31 cellular contexts compared by ENCODE assay signal in genomic region chr13:25868483-25868882, GRCh38.
"Had no signal": no experiment of that assay in that cellular context is flagged by ENCODE, and none has a peak within 500 bp of the region (broad histone marks: within the 10 kb centered on the region; RNA-seq: fewer than 3 reads in every experiment).

No MANE protein-coding gene starts in this region.

- H3K4me1 Mint-ChIP-seq: activated B cell treated with CpG ODN at 0.5 μM for 24 hours had no signal

- H3K4me3 Mint-ChIP-seq: activated B cell treated with CpG ODN at 0.5 μM for 24 hours; activated CD8-positive, alpha-beta T cell treated with anti-CD3 and anti-CD28 coated beads for 36 hours; activated naive CD8-positive, alpha-beta T cell treated with anti-CD3 and anti-CD28 coated beads for 36 hours; activated T-cell treated with anti-CD3 and anti-CD28 coated beads, Interleukin-2, amount 50 U/mL, for 4 hours; activated T-helper 17 cell treated with anti-CD3 and anti-CD28 coated beads, Interleukin-2, amount 50 U/mL, for 72 hours; T-helper 1 cell treated with Interleukin-12 subunit alpha and Interleukin-12 subunit beta and Interleukin-4 antibody, amounts not matched to agents 30 μg/mL and 1 μg/mL, for 36 hours had no signal

- H3K4me1 ChIP-seq: SJCRH30 had no signal

- ATAC-seq: activated CD8-positive, alpha-beta T cell treated with anti-CD3 and anti-CD28 coated beads for 36 hours; activated T-cell treated with anti-CD3 and anti-CD28 coated beads, Interleukin-2, amount 50 U/mL, for 4 hours; activated T-helper 17 cell treated with anti-CD3 and anti-CD28 coated beads, Interleukin-2, amount 50 U/mL, for 72 hours; K562; Panc1 had no signal

- H3K36me3 ChIP-seq: brain microvascular endothelial cell, SJCRH30 had no signal

- H3K27me3 ChIP-seq: brain microvascular endothelial cell, SJCRH30 had no signal

- H3K27ac ChIP-seq: brain microvascular endothelial cell, SJCRH30, SK-N-MC, VCaP had no signal

- H3K4me3 ChIP-seq: K562, SJCRH30, SK-N-MC had no signal

- H3K27me3 Mint-ChIP-seq: activated naive CD8-positive, alpha-beta T cell treated with anti-CD3 and anti-CD28 coated beads for 36 hours had no signal

- H3K9me3 ChIP-seq: SJCRH30 had no signal

- H3K9me3 Mint-ChIP-seq: activated B cell treated with CpG ODN at 0.5 μM for 24 hours; activated CD8-positive, alpha-beta T cell treated with anti-CD3 and anti-CD28 coated beads for 36 hours; activated naive CD8-positive, alpha-beta T cell treated with anti-CD3 and anti-CD28 coated beads for 36 hours; activated T-cell treated with anti-CD3 and anti-CD28 coated beads, Interleukin-2, amount 50 U/mL, for 4 hours; T-helper 1 cell treated with Interleukin-12 subunit alpha and Interleukin-12 subunit beta and Interleukin-4 antibody, amounts not matched to agents 30 μg/mL and 1 μg/mL, for 36 hours had no signal

- DNase-seq: activated B cell treated with CpG ODN at 0.5 μM for 24 hours; activated CD4-positive, alpha-beta T cell treated with anti-CD3 and anti-CD28 coated beads for 4 hours; activated CD4-positive, CD25-positive, alpha-beta regulatory T cell treated with anti-CD3 and anti-CD28 coated beads, Interleukin-2, amount 50 U/mL, for 72 hours; activated CD8-positive, alpha-beta T cell treated with anti-CD3 and anti-CD28 coated beads for 36 hours; activated effector memory CD4-positive, alpha-beta T cell treated with anti-CD3 and anti-CD28 coated beads, Interleukin-2, amount 50 U/mL, for 16 hours; activated naive CD4-positive, alpha-beta T cell; activated naive CD4-positive, alpha-beta T cell treated with anti-CD3 and anti-CD28 coated beads, Interleukin-2, amount 50 U/mL, for 16 hours; activated naive CD8-positive, alpha-beta T cell treated with anti-CD3 and anti-CD28 coated beads for 36 hours; activated T-cell treated with anti-CD3 and anti-CD28 coated beads, Interleukin-2, amount 50 U/mL, for 4 hours; amniotic stem cell; aorta; brain microvascular endothelial cell; central memory CD4-positive, alpha-beta T cell; Karpas-422; NCI-H1105; NCI-H1417 treated with DMSO at 0.1 percent for 48 hours; NCI-H187 treated with DMSO at 0.1 percent for 48 hours; NCI-H2081 treated with DMSO at 0.1 percent for 48 hours; NCI-H226; NCI-H446 treated with DMSO at 0.1 percent for 48 hours; NCI-H524; NCI-H69; SHP77; SJCRH30; T-helper 9 cell had no signal

- H3K27ac Mint-ChIP-seq: activated B cell treated with CpG ODN at 0.5 μM for 24 hours; activated CD8-positive, alpha-beta T cell treated with anti-CD3 and anti-CD28 coated beads for 36 hours; activated naive CD8-positive, alpha-beta T cell treated with anti-CD3 and anti-CD28 coated beads for 36 hours; activated T-helper 17 cell treated with anti-CD3 and anti-CD28 coated beads, Interleukin-2, amount 50 U/mL, for 72 hours; T-helper 1 cell treated with Interleukin-12 subunit alpha and Interleukin-12 subunit beta and Interleukin-4 antibody, amounts not matched to agents 30 μg/mL and 1 μg/mL, for 36 hours had no signal
